24 cellular contexts compared by ENCODE assay signal in genomic region chr14:23173796-23174195, GRCh38. TPM values are rescaled to one million over a fixed set of nuclear protein-coding genes. Genes with fewer than 3 reads are reported as not detected.
A peak's percentile ranks its signal among the peaks of the same experiment; 100 is the strongest.
DNase-seq lines count a peak whose midpoint lies in the region; ATAC-seq and TF ChIP-seq lines count a peak whose summit lies in the region.
"Had no signal": no experiment of that assay in that cellular context is flagged by ENCODE, and none has a peak within 500 bp of the region (broad histone marks: within the 10 kb centered on the region; RNA-seq: fewer than 3 reads in every experiment).

No MANE protein-coding gene starts in this region.

- CTCF ChIA-PET in WTC11 (lab: Charles Lee) = interaction anchor here (0.5 to 22.4 kb wide), 5 partner anchors 8 to 273 kb away, joined by 3 to 372 read pairs (median 7); partner anchors contain the start of genes CEBPE and SLC7A8

- POLR2A ChIA-PET in WTC11 (lab: Charles Lee) = interaction anchor here (0.6 to 2.3 kb wide), 2 partner anchors 12 to 112 kb away, joined by 7 to 10 read pairs; no protein-coding TSS in a partner anchor

- H4K20me1 ChIP-seq in GM23248 (ENCODE audit: insufficient read depth) = no peaks in the 10 kb centered on the region

- no peak overlapping the region for H3K4me3 Mint-ChIP-seq in WTC11
- no peak overlapping the region for H3K4me3 Mint-ChIP-seq in stimulated activated naive B cell treated with anti-CD40 and anti-IgM and Interleukin-4, amounts not matched to agents 10 μg/mL and 1 μg/mL and 100 μg/mL, for 72 hours
- H3K4me3 Mint-ChIP-seq in activated T-helper 17 cell treated with anti-CD3 and anti-CD28 coated beads, Interleukin-2, amount 50 U/mL, for 72 hours = no peak overlapping the region
- H3K4me3 Mint-ChIP-seq: activated CD8-positive, alpha-beta T cell treated with anti-CD3 and anti-CD28 coated beads for 36 hours had no signal

- H3K4me2 ChIP-seq in GM23248 (ENCODE audit: unreplicated experiment) = peak overlapping the region; percentile 37

- peaks cover 59% of the 10 kb centered on the region for H3K4me1 Mint-ChIP-seq in WTC11
- H3K4me1 Mint-ChIP-seq in stimulated activated naive B cell treated with anti-CD40 and anti-IgM and Interleukin-4, amounts not matched to agents 10 μg/mL and 1 μg/mL and 100 μg/mL, for 72 hours = peaks cover 5 to 7% of the 10 kb centered on the region in 2 donors
- H3K4me1 Mint-ChIP-seq in activated T-helper 17 cell treated with anti-CD3 and anti-CD28 coated beads, Interleukin-2, amount 50 U/mL, for 72 hours = no peaks in the 10 kb centered on the region
- H3K4me1 Mint-ChIP-seq: CD4-positive, CD25-positive, alpha-beta regulatory T cell had no signal

- no peaks in the 10 kb centered on the region for H3K79me2 ChIP-seq in GM23248 (ENCODE audit: insufficient read depth)

- TF ChIP-seq CTCF in WTC11 (IDR thresholded peaks at IDR 0.05) = no peak
- TF ChIP-seq CTCF in gastroesophageal sphincter (IDR thresholded peaks at IDR 0.05) = no peak

- TF ChIP-seq POLR2A in gastroesophageal sphincter (IDR thresholded peaks at IDR 0.05) = no peak

- H3K9me3 ChIP-seq in GM23248 (ENCODE audit: low read depth) = no peaks in the 10 kb centered on the region
- H3K9me3 ChIP-seq in gastroesophageal sphincter = no peaks in the 10 kb centered on the region
- H3K9me3 ChIP-seq: HAP-1, lower lobe of right lung, neutrophil had no signal

- peaks cover 43% of the 10 kb centered on the region for H3F3A ChIP-seq in GM23248 (ENCODE audit: insufficient read depth)

- peaks cover 22% of the 10 kb centered on the region for H3K4me1 ChIP-seq in GM23248 (ENCODE audit: insufficient read depth)
- peaks cover 3 to 65% (median 9%) of the 10 kb centered on the region in 3 donors for H3K4me1 ChIP-seq in gastroesophageal sphincter

- H3K27me3 ChIP-seq in GM23248 (replicated peaks; ENCODE audit: insufficient read depth) = no peaks in the 10 kb centered on the region
- H3K27me3 ChIP-seq in gastroesophageal sphincter = no peaks in the 10 kb centered on the region
- H3K27me3 ChIP-seq: neutrophil had no signal

- H3K36me3 Mint-ChIP-seq in WTC11 = peaks cover 22% of the 10 kb centered on the region
- H3K36me3 Mint-ChIP-seq in stimulated activated naive B cell treated with anti-CD40 and anti-IgM and Interleukin-4, amounts not matched to agents 10 μg/mL and 1 μg/mL and 100 μg/mL, for 72 hours = no peaks in the 10 kb centered on the region
- no peaks in the 10 kb centered on the region for H3K36me3 Mint-ChIP-seq in activated T-helper 17 cell treated with anti-CD3 and anti-CD28 coated beads, Interleukin-2, amount 50 U/mL, for 72 hours (ENCODE audit: low read depth)
- H3K36me3 Mint-ChIP-seq: CD4-positive, CD25-positive, alpha-beta regulatory T cell had no signal

- peak overlapping the region; percentile 92 for H3K27ac Mint-ChIP-seq in WTC11
- H3K27ac Mint-ChIP-seq in stimulated activated naive B cell treated with anti-CD40 and anti-IgM and Interleukin-4, amounts not matched to agents 10 μg/mL and 1 μg/mL and 100 μg/mL, for 72 hours = peak overlapping the region; percentile 56
- H3K27ac Mint-ChIP-seq in activated T-helper 17 cell treated with anti-CD3 and anti-CD28 coated beads, Interleukin-2, amount 50 U/mL, for 72 hours = no peak overlapping the region
- H3K27ac Mint-ChIP-seq: activated CD8-positive, alpha-beta T cell treated with anti-CD3 and anti-CD28 coated beads for 36 hours had no signal

- ATAC-seq in WTC11 (no peak), gastroesophageal sphincter (no peak), GM19328 (IDR thresholded peaks at IDR 0.05; ENCODE audit: unreplicated experiment) (no peak)
- no peak for ATAC-seq in stimulated activated naive B cell treated with anti-CD40 and anti-IgM and Interleukin-4, amounts not matched to agents 10 μg/mL and 1 μg/mL and 100 μg/mL, for 72 hours (replicated peaks)
- ATAC-seq in activated T-helper 17 cell treated with anti-CD3 and anti-CD28 coated beads, Interleukin-2, amount 50 U/mL, for 72 hours (replicated peaks) = no peak
- ATAC-seq: activated CD8-positive, alpha-beta T cell treated with anti-CD3 and anti-CD28 coated beads for 36 hours had no signal

- H3K9me3 Mint-ChIP-seq in WTC11 = no peaks in the 10 kb centered on the region
- H3K9me3 Mint-ChIP-seq in stimulated activated naive B cell treated with anti-CD40 and anti-IgM and Interleukin-4, amounts not matched to agents 10 μg/mL and 1 μg/mL and 100 μg/mL, for 72 hours = no peaks in the 10 kb centered on the region
- H3K9me3 Mint-ChIP-seq in activated T-helper 17 cell treated with anti-CD3 and anti-CD28 coated beads, Interleukin-2, amount 50 U/mL, for 72 hours = no peaks in the 10 kb centered on the region
- H3K9me3 Mint-ChIP-seq: activated CD8-positive, alpha-beta T cell treated with anti-CD3 and anti-CD28 coated beads for 36 hours; CD4-positive, CD25-positive, alpha-beta regulatory T cell had no signal

- H3K27ac ChIP-seq in GM23248 (peak overlapping the region; percentile 14), gastroesophageal sphincter (peak overlapping the region in 3 of 4 donors; percentile 71 to 78 (median 74))
- H3K27ac ChIP-seq: lower lobe of right lung, neutrophil had no signal

- WGBS in GM23248 (ENCODE audit: low coverage in 1 of 2, low lambda C conversion rate in 2 of 2, missing lambda C conversion rate in 2 of 2), 2 experiments = 44 to 50% methylated on average over 3 of the region's 3 CpGs
- WGBS in gastroesophageal sphincter (ENCODE audit: low coverage in 1 of 2), 2 donors = 78 to 90% methylated on average over 3 of the region's 3 CpGs

- TF ChIP-seq EP300 in gastroesophageal sphincter (IDR thresholded peaks at IDR 0.05) = no peak

- no peaks in the 10 kb centered on the region for H3K27me3 Mint-ChIP-seq in WTC11 (ENCODE audit: low read depth)
- peaks cover under 1 to 16% of the 10 kb centered on the region in 2 donors for H3K27me3 Mint-ChIP-seq in stimulated activated naive B cell treated with anti-CD40 and anti-IgM and Interleukin-4, amounts not matched to agents 10 μg/mL and 1 μg/mL and 100 μg/mL, for 72 hours
- peaks cover 6% of the 10 kb centered on the region for H3K27me3 Mint-ChIP-seq in activated T-helper 17 cell treated with anti-CD3 and anti-CD28 coated beads, Interleukin-2, amount 50 U/mL, for 72 hours
- H3K27me3 Mint-ChIP-seq: activated CD8-positive, alpha-beta T cell treated with anti-CD3 and anti-CD28 coated beads for 36 hours had no signal

- H3K9me2 ChIP-seq in GM23248 (ENCODE audit: insufficient read depth) = no peaks in the 10 kb centered on the region

- H3K36me3 ChIP-seq in GM23248 (ENCODE audit: low read depth) (no peaks in the 10 kb centered on the region), gastroesophageal sphincter (peaks cover 0 to 9% of the 10 kb centered on the region in 2 donors)
- H3K36me3 ChIP-seq: HAP-1, lower lobe of right lung, neutrophil had no signal

- H3K9ac ChIP-seq in GM23248 = no peak overlapping the region

- no peak overlapping the region for H3K4me3 ChIP-seq in GM23248
- H3K4me3 ChIP-seq in gastroesophageal sphincter = no peak overlapping the region
- H3K4me3 ChIP-seq: HAP-1, lower lobe of right lung had no signal

- in situ Hi-C loops in GM23248 (cut with MboI) = no loop called here

- DNase-seq in GM23248 (no peak), WTC11 (ENCODE audit: low spot score) (no peak), midbrain (lab: John Stamatoyannopoulos, UW) (no peak)
- no peak for DNase-seq in stimulated activated naive B cell treated with anti-CD40 and anti-IgM and Interleukin-4, amounts not matched to agents 10 μg/mL and 1 μg/mL and 100 μg/mL, for 72 hours
- DNase-seq: activated CD8-positive, alpha-beta T cell treated with anti-CD3 and anti-CD28 coated beads for 36 hours; activated gamma-delta T cell; activated T-cell treated with anti-CD3 and anti-CD28 coated beads for 4 hours; CD4-positive, CD25-positive, alpha-beta regulatory T cell; EL; kidney; lower lobe of right lung; NCI-H2081; NCI-H345; NCI-H82 had no signal

- no peak overlapping the region for H2AFZ ChIP-seq in GM23248

TF ChIP-seq in WTC11, 78 proteins besides CTCF, POLR2A, EP300 and RAD21 (continues in another document):
- 0 out of 2 replicates have a peak, but pooled peaks have one; percentile 23 for TF ChIP-seq GTF2I (CRISPR knock-in tag; conservative IDR thresholded peaks at IDR 0.05)
- TF ChIP-seq ZNF121 (CRISPR knock-in tag; IDR thresholded peaks at IDR 0.05) = peak; percentile 75
- TF ChIP-seq ZNF138 (CRISPR knock-in tag; conservative IDR thresholded peaks at IDR 0.05) = no peak
- no peak for TF ChIP-seq E2F5 (CRISPR knock-in tag; IDR thresholded peaks at IDR 0.05)
- TF ChIP-seq GRHL2 (CRISPR knock-in tag; IDR thresholded peaks at IDR 0.05; ENCODE audit: insufficient replicate concordance, severe bottlenecking) = no peak
- no peak for TF ChIP-seq ATF6 (CRISPR knock-in tag; IDR thresholded peaks at IDR 0.05)

RNA-seq across cellular contexts. Expression of gene SLC7A8, which starts 9.7 kb away (rescaled TPM):
- 2.7 and 6.7 TPM in 2 replicates for total RNA-seq in GM23248 (2014; rRNA removed; shearing (Covaris generic))
- 9.8 and 9.9 TPM in 2 replicates for polyA plus RNA-seq in GM23248 (2016; fragmentation: Nextera tagmentation; extraction: Ambion mirVana)
- 200 to 207 TPM (median 201 TPM) in 3 replicates for total RNA-seq in WTC11 (2021)
- total RNA-seq in gastroesophageal sphincter = 10 to 100 TPM; 21.6 to 56.7 (median 32.2) TPM
- under 1 TPM; 0.61 to 0.69 TPM for total RNA-seq in activated T-helper 17 cell treated with anti-CD3 and anti-CD28 coated beads, Interleukin-2, amount 50 U/mL, for 72 hours
- total RNA-seq: CD4-positive, CD25-positive, alpha-beta regulatory T cell had no signal

RNA-seq across cellular contexts. Expression of gene CEBPE, which starts 54.7 kb away (rescaled TPM):
- total RNA-seq in GM23248 (2014; rRNA removed; shearing (Covaris generic)) = not detected in 2 replicates
- polyA plus RNA-seq in GM23248 (2016; fragmentation: Nextera tagmentation; extraction: Ambion mirVana) = not detected in 2 replicates
- total RNA-seq in WTC11 (2021) (not detected in 3 replicates), gastroesophageal sphincter (not detected)
- total RNA-seq in activated T-helper 17 cell treated with anti-CD3 and anti-CD28 coated beads, Interleukin-2, amount 50 U/mL, for 72 hours = not detected
- total RNA-seq: CD4-positive, CD25-positive, alpha-beta regulatory T cell; fibroblast of lung; kidney; pulmonary artery endothelial cell; Right ventricle myocardium inferior; urinary bladder had no signal
- polyA plus RNA-seq: AG04450, fibroblast of lung had no signal
